21 cellular contexts compared by ENCODE assay signal in the genomic region with DNA sequence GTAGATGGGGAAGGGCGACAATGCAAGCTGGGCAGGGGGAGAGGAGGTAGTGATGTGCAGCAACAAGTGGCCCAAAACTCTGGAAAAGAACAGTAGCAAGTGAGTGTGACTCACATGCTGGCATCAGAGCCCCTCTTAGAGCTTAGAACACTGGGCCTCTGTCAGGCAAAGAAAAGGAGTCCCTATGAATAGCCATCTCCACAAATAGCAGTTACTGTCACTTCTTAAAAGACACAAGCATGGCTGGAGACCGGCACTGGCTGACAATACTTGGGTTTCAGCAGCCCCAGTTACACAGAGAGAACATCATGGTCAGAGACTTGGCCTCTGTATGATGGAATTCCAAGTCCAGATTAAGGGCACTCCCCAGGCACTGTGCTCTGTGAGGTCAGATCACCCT. TPM values are rescaled to one million over a fixed set of nuclear protein-coding genes. Genes with fewer than 3 reads are reported as not detected.
DNase-seq lines count a peak whose midpoint lies in the region; ATAC-seq and TF ChIP-seq lines count a peak whose summit lies in the region.
"Had no signal": no experiment of that assay in that cellular context is flagged by ENCODE, and none has a peak within 500 bp of the region (broad histone marks: within the 10 kb centered on the region; RNA-seq: fewer than 3 reads in every experiment).

No MANE protein-coding gene starts in this region.

- peaks cover 37% of the 10 kb centered on the region for H3K4me1 Mint-ChIP-seq in brain

- TF ChIP-seq CTCF in brain (conservative IDR thresholded peaks at IDR 0.05) (no peak), right atrium auricular region (IDR thresholded peaks at IDR 0.05) (no peak), colonic mucosa (IDR thresholded peaks at IDR 0.05) (no peak)

- H3K36me3 Mint-ChIP-seq in brain: peaks cover 8% of the 10 kb centered on the region

- peak overlapping the region in 2 of 5 experiments; percentile 35 to 84 for H3K4me3 Mint-ChIP-seq in brain
- H3K4me3 Mint-ChIP-seq: GM23338 had no signal

- H3K9ac ChIP-seq in colonic mucosa (ENCODE audit: low read depth in 2 of 2, low read length in 2 of 2): no peak overlapping the region
- H3K9ac ChIP-seq: BLaER1 treated with 17β-estradiol and CSF1 and Interleukin-3, amounts not matched to agents 10 nM and 100 nM had no signal

- H3K36me3 ChIP-seq in right atrium auricular region (peaks cover 4% of the 10 kb centered on the region), colonic mucosa (no peaks in the 10 kb centered on the region)

- H3K27me3 ChIP-seq in right atrium auricular region (no peaks in the 10 kb centered on the region), colonic mucosa (no peaks in the 10 kb centered on the region)
- H3K27me3 ChIP-seq: BLaER1 treated with 17β-estradiol and CSF1 and Interleukin-3, amounts not matched to agents 10 nM and 100 nM; right lobe of liver; upper lobe of left lung had no signal

- peak overlapping the region; percentile 22 to 67 for H3K27ac ChIP-seq in right atrium auricular region
- no peak overlapping the region for H3K27ac ChIP-seq in colonic mucosa
- H3K27ac ChIP-seq: BLaER1 treated with 17β-estradiol and CSF1 and Interleukin-3, amounts not matched to agents 10 nM and 100 nM; right lobe of liver; RWPE1; upper lobe of left lung had no signal

- H3K4me1 ChIP-seq in right atrium auricular region (peaks cover 0 to 21% of the 10 kb centered on the region in 2 donors), colonic mucosa (no peaks in the 10 kb centered on the region)
- H3K4me1 ChIP-seq: right lobe of liver, upper lobe of left lung had no signal

- H3K4me3 ChIP-seq in right atrium auricular region (no peak overlapping the region), colonic mucosa (no peak overlapping the region)
- H3K4me3 ChIP-seq: BLaER1 treated with 17β-estradiol and CSF1 and Interleukin-3, amounts not matched to agents 10 nM and 100 nM; GM23338; right lobe of liver; upper lobe of left lung had no signal

- no peaks in the 10 kb centered on the region for H3K9me3 ChIP-seq in right atrium auricular region
- no peaks in the 10 kb centered on the region for H3K9me3 ChIP-seq in colonic mucosa
- H3K9me3 ChIP-seq: BLaER1 treated with 17β-estradiol and CSF1 and Interleukin-3, amounts not matched to agents 10 nM and 100 nM; right lobe of liver; upper lobe of left lung had no signal

- peak; percentile 93 for DNase-seq in Ammon's horn (ENCODE audit: low spot score)
- no peak for DNase-seq in right atrium auricular region (ENCODE audit: low spot score)
- peak; percentile 97 for DNase-seq in pons (ENCODE audit: low spot score)
- no peak for DNase-seq in colonic mucosa
- DNase-seq: activated CD4-positive, alpha-beta T cell treated with anti-CD3 and anti-CD28 coated beads, Interleukin-2, amount 50 U/mL, for 4 hours; activated naive CD4-positive, alpha-beta T cell treated with Interleukin-2 at 50 U/mL for 16 hours; activated T-cell treated with anti-CD3 and anti-CD28 coated beads for 4 hours; cortex of kidney; kidney glomerular epithelial cell; NCI-H1092 treated with DMSO at 0.1 percent for 48 hours; NCI-H510A; right lobe of liver; stimulated activated naive CD4-positive, alpha-beta T cell treated with Interleukin-2 at 50 U/mL for 16 hours; upper lobe of left lung had no signal

- intact Hi-C loops in colonic mucosa (cut with DNase I): no loop called here

- no peaks in the 10 kb centered on the region for H3K27me3 Mint-ChIP-seq in brain

- no peaks in the 10 kb centered on the region for H3K9me3 Mint-ChIP-seq in brain
- H3K9me3 Mint-ChIP-seq: GM23338 had no signal

- H3K27ac Mint-ChIP-seq in brain: peak overlapping the region in 4 of 5 experiments; percentile 64 to 98 (median 92)
- H3K27ac Mint-ChIP-seq: GM23338 had no signal

- no peak for ATAC-seq in GM19351 (IDR thresholded peaks at IDR 0.05; ENCODE audit: unreplicated experiment)
- no peak for ATAC-seq in HG02759 (IDR thresholded peaks at IDR 0.05; ENCODE audit: unreplicated experiment)
- no peak for ATAC-seq in GM21390 (IDR thresholded peaks at IDR 0.05; ENCODE audit: unreplicated experiment)
- ATAC-seq: GM23338, right lobe of liver had no signal

RNA-seq across cellular contexts. Expression of a gene that starts 58.2 kb away (rescaled TPM):
- 45.1 TPM for polyA plus RNA-seq in brain (ENCODE audit: insufficient read depth, low read depth, low replicate concordance)
- total RNA-seq in right atrium auricular region (10 to 100 TPM; 52.5 to 60.1 TPM), colonic mucosa (10 to 100 TPM; 24.9 to 41.3 TPM)

RNA-seq across cellular contexts. Expression of a gene that starts 59.5 kb away (rescaled TPM):
- 2.9 TPM for polyA plus RNA-seq in brain (ENCODE audit: insufficient read depth, low read depth, low replicate concordance)
- total RNA-seq in right atrium auricular region (1 to 10 TPM in 1 of 2 donors, under 1 TPM in 1; 0.55 to 2.0 TPM), colonic mucosa (1 to 10 TPM; 2.5 to 7.8 TPM)

Comparison
In these comparisons a context has a peak if more than half of its experiments do, and no peak if none do; other contexts are left out.
1. DNase-seq: peak in Ammon's horn (single experiment) and pons (single experiment); none in right atrium auricular region (single experiment) and colonic mucosa (single experiment).